ENCODE assay signal across 34 cellular contexts in genomic region chr5:10655686-10656075, GRCh38.
DNase-seq lines count a peak whose midpoint lies in the region; ATAC-seq and TF ChIP-seq lines count a peak whose summit lies in the region.
"Had no signal": no experiment of that assay in that cellular context is flagged by ENCODE, and none has a peak within 500 bp of the region (broad histone marks: within the 10 kb centered on the region; RNA-seq: fewer than 3 reads in every experiment).

No MANE protein-coding gene starts in this region.

- H3K4me3 Mint-ChIP-seq in H9 (no peak overlapping the region), WTC11 (no peak overlapping the region)
- H3K4me3 Mint-ChIP-seq: activated B cell treated with CpG ODN at 0.5 μM for 24 hours; activated CD8-positive, alpha-beta memory T cell treated with anti-CD3 and anti-CD28 coated beads, Interleukin-2, amount 10 ng/mL, durations not matched to agents 7 days and 5 days; activated naive CD8-positive, alpha-beta T cell treated with anti-CD3 and anti-CD28 coated beads, Interleukin-2, amount 50 U/mL, for 24 hours; CD8-positive, alpha-beta memory T cell; immature natural killer cell; nephron progenitor cell; T-cell had no signal

- no peaks in the 10 kb centered on the region for H3K9me3 ChIP-seq in H9 (ENCODE audit: control insufficient read depth, low read depth, low read length)
- no peaks in the 10 kb centered on the region for H3K9me3 ChIP-seq in sigmoid colon
- H3K9me3 ChIP-seq in gastroesophageal sphincter: no peaks in the 10 kb centered on the region
- H3K9me3 ChIP-seq: ovary, testis had no signal

- H3K27ac Mint-ChIP-seq in H9 (peak overlapping the region in 1 of 3 experiments; percentile 42; a peak in 1 of 7 replicates), WTC11 (no peak overlapping the region)
- H3K27ac Mint-ChIP-seq: activated CD8-positive, alpha-beta memory T cell treated with anti-CD3 and anti-CD28 coated beads, Interleukin-2, amount 10 ng/mL, durations not matched to agents 7 days and 5 days; activated naive CD8-positive, alpha-beta T cell treated with anti-CD3 and anti-CD28 coated beads, Interleukin-2, amount 50 U/mL, for 24 hours; CD8-positive, alpha-beta memory T cell; immature natural killer cell; nephron progenitor cell; T-cell had no signal

- H4K8ac ChIP-seq in H9 (replicated peaks; ENCODE audit: insufficient read length, low read depth, low read length): no peak overlapping the region

- H3K4me3 ChIP-seq in sigmoid colon (no peak overlapping the region), gastroesophageal sphincter (no peak overlapping the region)
- H3K4me3 ChIP-seq: GM23248, lung, ovary, testis had no signal

- H2BK15ac ChIP-seq in H9 (ENCODE audit: low read depth, low read length): no peak overlapping the region

- no peaks in the 10 kb centered on the region for H4K20me1 ChIP-seq in H9 (ENCODE audit: control insufficient read depth, insufficient read depth, insufficient read length)

- no peak overlapping the region for H3K23ac ChIP-seq in H9 (ENCODE audit: insufficient read length, low read depth, low read length)

- no CpG with 5 or more reads among the region's 10 CpGs for WGBS in H9 (ENCODE audit: extremely low coverage, insufficient read length, low lambda C conversion rate)
- 78 to 86% methylated on average over 10 of the region's 10 CpGs for WGBS in sigmoid colon, 2 donors
- 80% methylated on average over 2 to 8 of the region's 10 CpGs for WGBS in gastroesophageal sphincter (ENCODE audit: low coverage in 1 of 2), 2 donors

- ATAC-seq in WTC11: peak; percentile 52
- no peak for ATAC-seq in gastroesophageal sphincter
- ATAC-seq in GM21717 (IDR thresholded peaks at IDR 0.05; ENCODE audit: unreplicated experiment): no peak
- ATAC-seq: activated CD8-positive, alpha-beta memory T cell treated with anti-CD3 and anti-CD28 coated beads, Interleukin-2, amount 10 ng/mL, durations not matched to agents 7 days and 5 days; activated naive CD8-positive, alpha-beta T cell treated with anti-CD3 and anti-CD28 coated beads, Interleukin-2, amount 50 U/mL, for 24 hours; HepG2; left cardiac atrium; stimulated activated naive CD8-positive, alpha-beta T cell treated with anti-CD3 and anti-CD28 coated beads, Interleukin-15, Interleukin-2, amounts not matched to agents 100 U/mL and 50 U/mL, for 24 hours; T-cell had no signal

- H3K27me3 Mint-ChIP-seq in H9 (ENCODE audit: low read depth) (no peaks in the 10 kb centered on the region), WTC11 (ENCODE audit: low read depth) (no peaks in the 10 kb centered on the region)
- H3K27me3 Mint-ChIP-seq: activated B cell treated with CpG ODN at 0.5 μM for 24 hours; activated CD8-positive, alpha-beta memory T cell treated with anti-CD3 and anti-CD28 coated beads, Interleukin-2, amount 10 ng/mL, durations not matched to agents 7 days and 5 days; activated naive CD8-positive, alpha-beta T cell treated with anti-CD3 and anti-CD28 coated beads, Interleukin-2, amount 50 U/mL, for 24 hours; CD8-positive, alpha-beta memory T cell; T-cell had no signal

- H3K4me2 ChIP-seq in H9 (ENCODE audit: insufficient read depth, insufficient read length, low read length): no peak overlapping the region

- H2AFZ ChIP-seq in H9 (ENCODE audit: low read length): no peak overlapping the region
- H2AFZ ChIP-seq: GM23248 had no signal

- H2BK120ac ChIP-seq in H9 (ENCODE audit: low read depth, low read length, poor library complexity, severe bottlenecking): no peak overlapping the region

- H3K27ac ChIP-seq in H9 (ENCODE audit: insufficient read length, low read depth, low read length): no peak overlapping the region
- no peak overlapping the region for H3K27ac ChIP-seq in sigmoid colon
- no peak overlapping the region for H3K27ac ChIP-seq in gastroesophageal sphincter
- H3K27ac ChIP-seq: GM23248, ovary, testis had no signal

- H2BK20ac ChIP-seq in H9 (ENCODE audit: low read depth, low read length, poor library complexity, severe bottlenecking): no peak overlapping the region

- no peaks in the 10 kb centered on the region for H3K23me2 ChIP-seq in H9 (ENCODE audit: insufficient read length, low read depth, low read length, poor library complexity, severe bottlenecking)

- POLR2A ChIA-PET in WTC11 (lab: Charles Lee): no interaction called here

- TF ChIP-seq POLR2A in sigmoid colon (IDR thresholded peaks at IDR 0.05): no peak
- TF ChIP-seq POLR2A in gastroesophageal sphincter (IDR thresholded peaks at IDR 0.05): no peak

- intact Hi-C loops in sigmoid colon (cut with DNase I): no loop called here

- no peak overlapping the region for H2AK5ac ChIP-seq in H9 (ENCODE audit: insufficient read length, low read length)

- no peak overlapping the region for H3K4ac ChIP-seq in H9 (ENCODE audit: low read depth, low read length)

- CTCF ChIA-PET in WTC11 (lab: Charles Lee): interaction anchor here (0.8 to 2.2 kb wide), 5 partner anchors 19 to 203 kb away, joined by 3 to 6 read pairs (median 5); no protein-coding TSS in a partner anchor

- no peaks in the 10 kb centered on the region for H3K79me2 ChIP-seq in H9 (ENCODE audit: insufficient read depth, low read length)

- no peak overlapping the region for H3K56ac ChIP-seq in H9 (ENCODE audit: insufficient read length, low read depth, low read length)

- no peaks in the 10 kb centered on the region for H3K79me1 ChIP-seq in H9 (ENCODE audit: insufficient read depth, low read depth, low read length, poor library complexity, severe bottlenecking)

- H3K36me3 ChIP-seq in sigmoid colon: no peaks in the 10 kb centered on the region
- no peaks in the 10 kb centered on the region for H3K36me3 ChIP-seq in gastroesophageal sphincter
- H3K36me3 ChIP-seq: ovary had no signal

- no peak overlapping the region for H3K14ac ChIP-seq in H9 (ENCODE audit: insufficient read depth, low read length)

- no peak overlapping the region for H3K9ac ChIP-seq in H9 (ENCODE audit: extremely low read depth, insufficient read length, low read length)
- H3K9ac ChIP-seq: GM23248 had no signal

- H3K9me3 Mint-ChIP-seq in H9 (no peaks in the 10 kb centered on the region), WTC11 (peaks cover 5% of the 10 kb centered on the region)
- H3K9me3 Mint-ChIP-seq: CD8-positive, alpha-beta memory T cell; immature natural killer cell; nephron progenitor cell had no signal

- no peaks in the 10 kb centered on the region; a peak in 1 of 7 replicates for H3K36me3 Mint-ChIP-seq in H9 (ENCODE audit: insufficient read depth in 1 of 3, low read depth in 3 of 3)
- H3K36me3 Mint-ChIP-seq in WTC11: no peaks in the 10 kb centered on the region
- H3K36me3 Mint-ChIP-seq: CD8-positive, alpha-beta memory T cell; immature natural killer cell; T-cell had no signal

- H3K18ac ChIP-seq in H9 (ENCODE audit: insufficient read length, low read depth, low read length): no peak overlapping the region

- peak; percentile 10 for DNase-seq in ELF-1 (ENCODE audit: low read depth, low spot score)
- DNase-seq in H9: peak; percentile 24
- no peak for DNase-seq in WTC11 (ENCODE audit: low spot score)
- peak; percentile 28 for DNase-seq in sigmoid colon
- no peak for DNase-seq in HuH-7 (ENCODE audit: low spot score)
- DNase-seq: ACHN; activated B cell treated with CpG ODN at 0.5 μM for 24 hours; activated CD8-positive, alpha-beta memory T cell treated with anti-CD3 and anti-CD28 coated beads, Interleukin-2, amount 10 ng/mL, durations not matched to agents 7 days and 5 days; activated naive CD4-positive, alpha-beta T cell; activated naive CD8-positive, alpha-beta T cell treated with anti-CD3 and anti-CD28 coated beads, Interleukin-2, amount 50 U/mL, for 24 hours; activated T-cell treated with anti-CD3 and anti-CD28 coated beads, Interleukin-2, amount 50 U/mL, for 48 hours; caudate nucleus; CD8-positive, alpha-beta memory T cell; cortex of kidney; effector memory CD4-positive, alpha-beta T cell; immature natural killer cell; Karpas-422; left cardiac atrium; NCI-H1417 treated with DMSO at 0.1 percent for 48 hours; NCI-H2081 treated with DMSO at 0.1 percent for 48 hours; NCI-H82; nephron progenitor cell; ovary; retina; RPMI8226; small intestine; stimulated activated naive CD8-positive, alpha-beta T cell treated with anti-CD3 and anti-CD28 coated beads, Interleukin-15, Interleukin-2, amounts not matched to agents 100 U/mL and 50 U/mL, for 24 hours; T-cell; testis had no signal

- H3K27me3 ChIP-seq in H9 (ENCODE audit: insufficient read depth, low read length): no peaks in the 10 kb centered on the region
- peaks cover 0 to 14% (median 0%) of the 10 kb centered on the region in 3 donors for H3K27me3 ChIP-seq in sigmoid colon
- H3K27me3 ChIP-seq in gastroesophageal sphincter: peaks cover 17% of the 10 kb centered on the region
- H3K27me3 ChIP-seq: ovary, testis had no signal

- H3K4me1 ChIP-seq in H9 (ENCODE audit: insufficient read depth, low read length) (no peaks in the 10 kb centered on the region; the same call in 1 of the 2 replicates), sigmoid colon (no peaks in the 10 kb centered on the region), gastroesophageal sphincter (peaks cover 0 to 13% (median 4%) of the 10 kb centered on the region in 3 donors)
- H3K4me1 ChIP-seq: testis had no signal

- no peak overlapping the region for H4K5ac ChIP-seq in H9 (ENCODE audit: insufficient read length, low read depth, low read length)

- no peak overlapping the region for H2BK5ac ChIP-seq in H9 (ENCODE audit: insufficient read length, low read length)

- H3K4me1 Mint-ChIP-seq in H9 (peaks cover 19 to 28% of the 10 kb centered on the region in 2 experiments), WTC11 (peaks cover 12% of the 10 kb centered on the region)
- H3K4me1 Mint-ChIP-seq: activated CD8-positive, alpha-beta memory T cell treated with anti-CD3 and anti-CD28 coated beads, Interleukin-2, amount 10 ng/mL, durations not matched to agents 7 days and 5 days; activated naive CD8-positive, alpha-beta T cell treated with anti-CD3 and anti-CD28 coated beads, Interleukin-2, amount 50 U/mL, for 24 hours; CD8-positive, alpha-beta memory T cell; immature natural killer cell; nephron progenitor cell; T-cell had no signal

- H3T11ph ChIP-seq in H9 (ENCODE audit: low read length): no peak overlapping the region

- H2BK12ac ChIP-seq in H9 (ENCODE audit: insufficient read length, low read depth, low read length): no peak overlapping the region

- TF ChIP-seq EP300 in sigmoid colon (IDR thresholded peaks at IDR 0.05) (no peak), gastroesophageal sphincter (IDR thresholded peaks at IDR 0.05) (no peak)

- 0 out of 3 replicates have a peak, but pooled peaks have one; percentile 18 for TF ChIP-seq CTCF in H9 (conservative IDR thresholded peaks at IDR 0.05)
- no peak for TF ChIP-seq CTCF in WTC11 (IDR thresholded peaks at IDR 0.05)
- TF ChIP-seq CTCF in sigmoid colon (IDR thresholded peaks at IDR 0.05): no peak
- no peak for TF ChIP-seq CTCF in gastroesophageal sphincter (IDR thresholded peaks at IDR 0.05)

- no peak overlapping the region for H4K91ac ChIP-seq in H9 (ENCODE audit: insufficient read length, low read depth, low read length)

TF ChIP-seq in WTC11, 78 proteins besides CTCF, POLR2A, EP300 and RAD21 (continues in another document):
- no peak for TF ChIP-seq KAT7 (CRISPR knock-in tag; IDR thresholded peaks at IDR 0.05; ENCODE audit: borderline replicate concordance)

Comparison
In these comparisons a context has a peak if more than half of its experiments do, and no peak if none do; other contexts are left out.
1. DNase-seq: peak in ELF-1 (single experiment), H9 (single experiment) and sigmoid colon (single experiment); none in WTC11 (single experiment) and HuH-7 (single experiment).